22 cellular contexts compared by ENCODE assay signal in the genomic region with DNA sequence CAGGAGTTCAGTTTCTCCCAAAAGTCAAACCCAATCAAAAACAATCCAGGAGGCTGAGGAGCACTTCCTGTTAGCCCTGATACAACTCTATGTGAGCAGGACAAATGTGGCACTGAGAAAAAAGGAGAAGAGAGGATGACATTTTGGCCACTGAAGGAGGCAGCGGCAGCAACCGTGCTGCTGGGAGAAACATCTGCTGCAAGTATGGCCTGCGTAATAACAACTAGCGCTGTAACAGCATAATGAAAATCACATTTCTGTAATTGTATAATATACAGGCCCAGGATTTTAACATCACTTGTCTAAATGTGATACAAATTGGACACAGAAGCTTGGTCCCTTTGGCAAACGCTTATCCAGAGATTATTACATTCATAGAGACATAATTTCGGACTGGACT.
"Had no signal": no experiment of that assay in that cellular context is flagged by ENCODE, and none has a peak within 500 bp of the region (broad histone marks: within the 10 kb centered on the region; RNA-seq: fewer than 3 reads in every experiment).

No MANE protein-coding gene starts in this region.

- H3K27ac ChIP-seq: ascending aorta, esophagus muscularis mucosa, foreskin keratinocyte, left lung, neutrophil, ovary, psoas muscle, right atrium auricular region, thyroid gland had no signal

- H3K36me3 Mint-ChIP-seq: activated naive CD4-positive, alpha-beta T cell treated with anti-CD3 and anti-CD28 coated beads, Interleukin-2, amount 50 U/mL, for 24 hours; immature natural killer cell; naive thymus-derived CD8-positive, alpha-beta T cell had no signal

- H3K4me1 Mint-ChIP-seq: activated naive CD4-positive, alpha-beta T cell treated with anti-CD3 and anti-CD28 coated beads, Interleukin-2, amount 50 U/mL, for 24 hours; immature natural killer cell; naive thymus-derived CD8-positive, alpha-beta T cell had no signal

- H3K36me3 ChIP-seq: ascending aorta, esophagus muscularis mucosa, left lung, neutrophil, ovary, right atrium auricular region, thyroid gland had no signal

- DNase-seq: activated CD4-positive, alpha-beta T cell treated with anti-CD3 and anti-CD28 coated beads for 1 hour; activated gamma-delta T cell treated with Interleukin-2 at 50 U/mL for 16 hours; activated T-cell treated with anti-CD3 and anti-CD28 coated beads, Interleukin-2, amount 50 U/mL, for 1 hour; central memory CD4-positive, alpha-beta T cell; effector memory CD8-positive, alpha-beta T cell; foreskin keratinocyte; immature natural killer cell; left lung; naive thymus-derived CD8-positive, alpha-beta T cell; ovary; psoas muscle; stimulated activated CD4-positive, alpha-beta T cell treated with anti-CD3 and anti-CD28 coated beads, Interleukin-4, amount 100 ng/mL, for 4 hours; substantia nigra; T-helper 9 cell; thyroid gland had no signal

- ATAC-seq: effector memory CD8-positive, alpha-beta T cell; foreskin keratinocyte; left lung; naive thymus-derived CD8-positive, alpha-beta T cell; psoas muscle had no signal

- H3K9me3 ChIP-seq: ascending aorta, esophagus muscularis mucosa, left lung, neutrophil, ovary, psoas muscle, right atrium auricular region, thyroid gland had no signal

- H3K9me3 Mint-ChIP-seq: activated naive CD4-positive, alpha-beta T cell treated with anti-CD3 and anti-CD28 coated beads, Interleukin-2, amount 50 U/mL, for 24 hours; effector memory CD8-positive, alpha-beta T cell; immature natural killer cell; stimulated activated naive CD8-positive, alpha-beta T cell treated with anti-CD3 and anti-CD28 coated beads, Interleukin-15, Interleukin-2, amounts not matched to agents 100 ng/mL and 50 ng/mL, for 24 hours had no signal

- H3K4me3 ChIP-seq: ascending aorta, esophagus muscularis mucosa, left lung, lung, ovary, psoas muscle, right atrium auricular region, thyroid gland had no signal

- H3K4me3 Mint-ChIP-seq: activated naive CD4-positive, alpha-beta T cell treated with anti-CD3 and anti-CD28 coated beads, Interleukin-2, amount 50 U/mL, for 24 hours; effector memory CD8-positive, alpha-beta T cell; immature natural killer cell; naive thymus-derived CD8-positive, alpha-beta T cell; stimulated activated naive CD8-positive, alpha-beta T cell treated with anti-CD3 and anti-CD28 coated beads, Interleukin-15, Interleukin-2, amounts not matched to agents 100 ng/mL and 50 ng/mL, for 24 hours had no signal

- H3K27ac Mint-ChIP-seq: activated naive CD4-positive, alpha-beta T cell treated with anti-CD3 and anti-CD28 coated beads, Interleukin-2, amount 50 U/mL, for 24 hours; effector memory CD8-positive, alpha-beta T cell; immature natural killer cell; naive thymus-derived CD8-positive, alpha-beta T cell; stimulated activated naive CD8-positive, alpha-beta T cell treated with anti-CD3 and anti-CD28 coated beads, Interleukin-15, Interleukin-2, amounts not matched to agents 100 ng/mL and 50 ng/mL, for 24 hours had no signal

- H3K4me1 ChIP-seq: ascending aorta, foreskin keratinocyte, left lung, psoas muscle, right atrium auricular region, thyroid gland had no signal

- H3K27me3 ChIP-seq: ascending aorta, foreskin keratinocyte, ovary, right atrium auricular region, thyroid gland had no signal
